Comparison of ENCODE assay signal across 1 cellular context in genomic region chr13:38341149-38341692, GRCh38.
TF ChIP-seq lines count a peak whose summit lies in the region.

No MANE protein-coding gene starts in this region.

TF ChIP-seq in GM23338, 12 proteins besides CTCF, POLR2A, EP300 and RAD21:
- TF ChIP-seq CREB1 (CRISPR knock-in tag; IDR thresholded peaks at IDR 0.05; ENCODE audit: low read depth) (no peak), POLR2AphosphoS5 (IDR thresholded peaks at IDR 0.05; ENCODE audit: low read depth) (no peak), EZH2 (IDR thresholded peaks at IDR 0.05; ENCODE audit: low read depth, unreplicated experiment) (no peak), EZH2phosphoT487 (IDR thresholded peaks at IDR 0.05; ENCODE audit: unreplicated experiment) (no peak), ZNF462 (CRISPR knock-in tag; IDR thresholded peaks at IDR 0.05) (no peak), STAT1 (IDR thresholded peaks at IDR 0.05; ENCODE audit: unreplicated experiment) (no peak), ZNF114 (CRISPR knock-in tag; IDR thresholded peaks at IDR 0.05) (no peak)
